Comparison of ENCODE assay signal across 29 cellular contexts in genomic region chr5:131745594-131746175, GRCh38. TPM values are rescaled to one million over a fixed set of nuclear protein-coding genes. Genes with fewer than 3 reads are reported as not detected.
A peak's percentile ranks its signal among the peaks of the same experiment; 100 is the strongest.
DNase-seq lines count a peak whose midpoint lies in the region; ATAC-seq and TF ChIP-seq lines count a peak whose summit lies in the region.
"Had no signal": no experiment of that assay in that cellular context is flagged by ENCODE, and none has a peak within 500 bp of the region (broad histone marks: within the 10 kb centered on the region; RNA-seq: fewer than 3 reads in every experiment).

No MANE protein-coding gene starts in this region.

- no peak overlapping the region for H3K9ac ChIP-seq in IMR-90 (ENCODE audit: low read depth, low read length)
- H3K9ac ChIP-seq: KMS-11, neural progenitor cell had no signal

- H2AK9ac ChIP-seq in IMR-90 (replicated peaks; ENCODE audit: low read depth, low read length, poor library complexity): no peak overlapping the region

- no peak overlapping the region for H3K23ac ChIP-seq in IMR-90 (ENCODE audit: low read depth, low read length)

- no peak overlapping the region for H2AFZ ChIP-seq in IMR-90 (replicated peaks; ENCODE audit: low read length, poor library complexity)
- H2AFZ ChIP-seq: GM23338, neural progenitor cell had no signal

- H3K9me3 ChIP-seq in IMR-90 (ENCODE audit: control insufficient read depth, insufficient read depth, low read length): no peaks in the 10 kb centered on the region
- H3K9me3 ChIP-seq: Peyer's patch, SJSA1, thoracic aorta had no signal

- no peak overlapping the region for H4K91ac ChIP-seq in IMR-90 (ENCODE audit: insufficient read depth, low read depth, low read length)

- TF ChIP-seq CTCF in IMR-90 (conservative IDR thresholded peaks at IDR 0.05; ENCODE audit: low read depth, low read length): no peak
- no peak for TF ChIP-seq CTCF in brain microvascular endothelial cell (IDR thresholded peaks at IDR 0.05; ENCODE audit: low read depth, low read length, missing control alignments)
- TF ChIP-seq CTCF in osteocyte (IDR thresholded peaks at IDR 0.05): no peak

- H3K4me3 ChIP-seq in IMR-90 (ENCODE audit: insufficient read depth, low read depth, low read length) (no peak overlapping the region), brain microvascular endothelial cell (ENCODE audit: low read depth, low read length) (no peak overlapping the region)
- H3K4me3 ChIP-seq: GM23338, neural progenitor cell, Peyer's patch, SJSA1, thoracic aorta had no signal

- BruUV-seq in IMR-90 (replicated peaks; lab: Mats Ljungman, UMichigan): no TSS peak

- H3K79me1 ChIP-seq in IMR-90 (ENCODE audit: low read depth in 1 of 2, low read length in 2 of 2): peaks cover 42 to 69% of the 10 kb centered on the region in 2 experiments

- no peak overlapping the region for H3K18ac ChIP-seq in IMR-90 (ENCODE audit: low read depth, low read length)

- CTCF ChIA-PET in activated CD8-positive, alpha-beta memory T cell treated with anti-CD3 and anti-CD28 coated beads, Interleukin-2, amount 10 ng/mL, durations not matched to agents 7 days and 5 days (lab: Charles Lee): no interaction called here
- CTCF ChIA-PET in IMR-90 (lab: Yijun Ruan, JAX): interaction anchor here (0.6 kb wide), 1 partner anchor 622 kb away, joined by 7 read pairs; no protein-coding TSS in a partner anchor

- H3K9me3 Mint-ChIP-seq in activated CD8-positive, alpha-beta memory T cell treated with anti-CD3 and anti-CD28 coated beads, Interleukin-2, amount 10 ng/mL, durations not matched to agents 7 days and 5 days (ENCODE audit: low read depth): no peaks in the 10 kb centered on the region
- H3K9me3 Mint-ChIP-seq in osteocyte (ENCODE audit: unreplicated experiment): no peaks in the 10 kb centered on the region
- no peaks in the 10 kb centered on the region for H3K9me3 Mint-ChIP-seq in natural killer cell treated with Interleukin-12 subunit alpha and Interleukin-12 subunit beta and Interleukin-15 and Interleukin-18, amount 100 ng/mL, for 72 hours
- H3K9me3 Mint-ChIP-seq: activated T-helper 1 cell treated with anti-CD3 and anti-CD28 coated beads, Interleukin-12 subunit alpha, Interleukin-12 subunit beta, Interleukin-2, Interleukin-4 antibody, amounts not matched to agents 30 ng/mL and 10 ng/mL and 1 ng/mL, durations not matched to agents 14 hours and 24 hours and 36 hours; CD8-positive, alpha-beta T cell; GM23338; neural progenitor cell; WTC11 had no signal

- H3K4me2 ChIP-seq in IMR-90 (ENCODE audit: low read depth, low read length): no peak overlapping the region
- H3K4me2 ChIP-seq: GM23338, KMS-11, neural progenitor cell had no signal

- no peak overlapping the region for H2BK5ac ChIP-seq in IMR-90 (ENCODE audit: low read depth, low read length, poor library complexity, severe bottlenecking)

- H3K36me3 Mint-ChIP-seq in activated CD8-positive, alpha-beta memory T cell treated with anti-CD3 and anti-CD28 coated beads, Interleukin-2, amount 10 ng/mL, durations not matched to agents 7 days and 5 days: peaks cover 44% of the 10 kb centered on the region
- H3K36me3 Mint-ChIP-seq in osteocyte (ENCODE audit: unreplicated experiment): peaks cover 31% of the 10 kb centered on the region
- no peaks in the 10 kb centered on the region for H3K36me3 Mint-ChIP-seq in natural killer cell treated with Interleukin-12 subunit alpha and Interleukin-12 subunit beta and Interleukin-15 and Interleukin-18, amount 100 ng/mL, for 72 hours

- H3K4ac ChIP-seq in IMR-90 (ENCODE audit: low read depth, low read length): no peak overlapping the region

- peaks cover 18% of the 10 kb centered on the region for H3K4me1 Mint-ChIP-seq in activated CD8-positive, alpha-beta memory T cell treated with anti-CD3 and anti-CD28 coated beads, Interleukin-2, amount 10 ng/mL, durations not matched to agents 7 days and 5 days
- H3K4me1 Mint-ChIP-seq in osteocyte (ENCODE audit: unreplicated experiment): peaks cover 26% of the 10 kb centered on the region
- H3K4me1 Mint-ChIP-seq in natural killer cell treated with Interleukin-12 subunit alpha and Interleukin-12 subunit beta and Interleukin-15 and Interleukin-18, amount 100 ng/mL, for 72 hours (ENCODE audit: low read depth in 2 of 2): peaks cover 27 to 32% of the 10 kb centered on the region in 2 donors

- peaks cover 8% of the 10 kb centered on the region for H3K36me3 ChIP-seq in IMR-90 (ENCODE audit: control insufficient read depth, insufficient read depth, low read length)
- H3K36me3 ChIP-seq in brain microvascular endothelial cell (replicated peaks): no peaks in the 10 kb centered on the region

- H2BK20ac ChIP-seq in IMR-90 (ENCODE audit: low read depth, low read length): no peak overlapping the region

- peak overlapping the region; percentile 22 for H3K27ac Mint-ChIP-seq in activated CD8-positive, alpha-beta memory T cell treated with anti-CD3 and anti-CD28 coated beads, Interleukin-2, amount 10 ng/mL, durations not matched to agents 7 days and 5 days
- H3K27ac Mint-ChIP-seq in osteocyte (ENCODE audit: unreplicated experiment): peak overlapping the region; percentile 36
- H3K27ac Mint-ChIP-seq in natural killer cell treated with Interleukin-12 subunit alpha and Interleukin-12 subunit beta and Interleukin-15 and Interleukin-18, amount 100 ng/mL, for 72 hours: no peak overlapping the region
- H3K27ac Mint-ChIP-seq: activated T-helper 1 cell treated with anti-CD3 and anti-CD28 coated beads, Interleukin-12 subunit alpha, Interleukin-12 subunit beta, Interleukin-2, Interleukin-4 antibody, amounts not matched to agents 30 ng/mL and 10 ng/mL and 1 ng/mL, durations not matched to agents 14 hours and 24 hours and 36 hours; CD8-positive, alpha-beta T cell; GM23338; neural progenitor cell; WTC11 had no signal

- ATAC-seq in activated CD8-positive, alpha-beta memory T cell treated with anti-CD3 and anti-CD28 coated beads, Interleukin-2, amount 10 ng/mL, durations not matched to agents 7 days and 5 days: no peak
- ATAC-seq in IMR-90 (ENCODE audit: low read depth) (no peak), sciatic nerve (no peak)
- no peak for ATAC-seq in natural killer cell treated with Interleukin-12 subunit alpha and Interleukin-12 subunit beta and Interleukin-15 and Interleukin-18, amount 100 ng/mL, for 72 hours
- ATAC-seq: CD8-positive, alpha-beta T cell; GM23338; left lobe of liver; right cardiac atrium; stimulated activated naive CD8-positive, alpha-beta T cell treated with anti-CD3 and anti-CD28 coated beads, Interleukin-15, amount 100 ng/mL, for 72 hours; WTC11 had no signal

- no CpG with 5 or more reads among the region's 5 CpGs for WGBS in IMR-90 (ENCODE audit: extremely low coverage in 2 of 2, insufficient read length in 1 of 2), 2 experiments

- H3K56ac ChIP-seq in IMR-90 (ENCODE audit: extremely low read depth, insufficient read depth, low read length): no peak overlapping the region

- H2BK15ac ChIP-seq in IMR-90 (ENCODE audit: low read depth, low read length): no peak overlapping the region

- H4K5ac ChIP-seq in IMR-90 (ENCODE audit: low read depth, low read length): no peak overlapping the region

- H2AK5ac ChIP-seq in IMR-90 (ENCODE audit: low read depth, low read length): no peak overlapping the region

- H3K27me3 ChIP-seq in IMR-90 (ENCODE audit: control insufficient read depth, insufficient read depth, low read length) (no peaks in the 10 kb centered on the region), brain microvascular endothelial cell (replicated peaks) (no peaks in the 10 kb centered on the region)
- H3K27me3 ChIP-seq: neural progenitor cell, Peyer's patch, SJSA1 had no signal

- H3K9me1 ChIP-seq in IMR-90 (ENCODE audit: insufficient read depth, low read length): peaks cover 12% of the 10 kb centered on the region

- no peak overlapping the region for H2BK120ac ChIP-seq in IMR-90 (ENCODE audit: low read depth, low read length)

- no peak for DNase-seq in activated CD8-positive, alpha-beta memory T cell treated with anti-CD3 and anti-CD28 coated beads, Interleukin-2, amount 10 ng/mL, durations not matched to agents 7 days and 5 days
- DNase-seq in activated CD8-positive, alpha-beta memory T cell treated with anti-CD3 and anti-CD28 coated beads for 24 hours: no peak
- DNase-seq in IMR-90: peak; percentile 20
- DNase-seq in brain microvascular endothelial cell: peak; percentile 29
- no peak for DNase-seq in osteocyte (ENCODE audit: extremely low spot score, unreplicated experiment)
- no peak for DNase-seq in stimulated activated CD4-positive, alpha-beta T cell treated with anti-CD3 and anti-CD28 coated beads, Interleukin-4, amount 100 ng/mL, for 4 hours
- no peak for DNase-seq in sciatic nerve (ENCODE audit: low spot score)
- DNase-seq in natural killer cell treated with Interleukin-12 subunit alpha and Interleukin-12 subunit beta and Interleukin-15 and Interleukin-18, amount 100 ng/mL, for 72 hours (ENCODE audit: low spot score): no peak
- DNase-seq: activated CD4-positive, alpha-beta T cell treated with anti-CD3 and anti-CD28 coated beads, Interleukin-2, amount 50 U/mL, for 1 hour; activated naive CD4-positive, alpha-beta T cell treated with Interleukin-2 at 50 U/mL for 16 hours; amygdala; CD8-positive, alpha-beta T cell; MV-4-11; NCI-H1436 treated with DMSO at 0.1 percent for 48 hours; NCI-H2081 treated with DMSO at 0.1 percent for 48 hours; NCI-H345; Peyer's patch; posterior cingulate gyrus; right cardiac atrium; stimulated activated naive CD8-positive, alpha-beta T cell treated with anti-CD3 and anti-CD28 coated beads, Interleukin-15, amount 100 ng/mL, for 72 hours; T1000 had no signal

- POLR2A ChIA-PET in IMR-90 (lab: Charles Lee; ENCODE audit: unreplicated experiment): no interaction called here

- H3K27ac ChIP-seq in IMR-90 (ENCODE audit: insufficient read depth, low read length) (no peak overlapping the region), brain microvascular endothelial cell (peak overlapping the region; percentile 2)
- H3K27ac ChIP-seq: KMS-11, neural progenitor cell, Peyer's patch, SJSA1, thoracic aorta had no signal

- H4K8ac ChIP-seq in IMR-90 (ENCODE audit: low read depth in 2 of 2, low read length in 2 of 2): no peak overlapping the region

- dilution Hi-C loops in IMR-90 (cut with HindIII; ENCODE audit: low sequenced_read_pairs, unreplicated experiment): no loop called here

- H3K4me1 ChIP-seq in IMR-90 (ENCODE audit: control insufficient read depth, insufficient read depth, low read length): peaks cover 1% of the 10 kb centered on the region; the same call in 1 of the 2 replicates
- H3K4me1 ChIP-seq: neural progenitor cell, Peyer's patch had no signal

- no peak overlapping the region for H3K14ac ChIP-seq in IMR-90 (replicated peaks; ENCODE audit: low read depth, low read length)

- no peaks in the 10 kb centered on the region for H3K27me3 Mint-ChIP-seq in activated CD8-positive, alpha-beta memory T cell treated with anti-CD3 and anti-CD28 coated beads, Interleukin-2, amount 10 ng/mL, durations not matched to agents 7 days and 5 days
- H3K27me3 Mint-ChIP-seq in osteocyte (ENCODE audit: unreplicated experiment): no peaks in the 10 kb centered on the region
- H3K27me3 Mint-ChIP-seq in natural killer cell treated with Interleukin-12 subunit alpha and Interleukin-12 subunit beta and Interleukin-15 and Interleukin-18, amount 100 ng/mL, for 72 hours: no peaks in the 10 kb centered on the region
- H3K27me3 Mint-ChIP-seq: stimulated activated naive CD8-positive, alpha-beta T cell treated with anti-CD3 and anti-CD28 coated beads, Interleukin-15, amount 100 ng/mL, for 72 hours had no signal

- no peak for TF ChIP-seq RAD21 in IMR-90 (IDR thresholded peaks at IDR 0.05; ENCODE audit: low read length)

- intact Hi-C loops in IMR-90 (cut with micrococcal nuclease): no loop called here
- intact Hi-C loops in sciatic nerve (cut with DNase I): no loop called here

- no peak overlapping the region for H3K4me3 Mint-ChIP-seq in activated CD8-positive, alpha-beta memory T cell treated with anti-CD3 and anti-CD28 coated beads, Interleukin-2, amount 10 ng/mL, durations not matched to agents 7 days and 5 days
- H3K4me3 Mint-ChIP-seq in osteocyte (ENCODE audit: unreplicated experiment): no peak overlapping the region
- no peak overlapping the region for H3K4me3 Mint-ChIP-seq in natural killer cell treated with Interleukin-12 subunit alpha and Interleukin-12 subunit beta and Interleukin-15 and Interleukin-18, amount 100 ng/mL, for 72 hours
- H3K4me3 Mint-ChIP-seq: activated T-helper 1 cell treated with anti-CD3 and anti-CD28 coated beads, Interleukin-12 subunit alpha, Interleukin-12 subunit beta, Interleukin-2, Interleukin-4 antibody, amounts not matched to agents 30 ng/mL and 10 ng/mL and 1 ng/mL, durations not matched to agents 14 hours and 24 hours and 36 hours; CD8-positive, alpha-beta T cell; GM23338; neural progenitor cell; stimulated activated naive CD8-positive, alpha-beta T cell treated with anti-CD3 and anti-CD28 coated beads, Interleukin-15, amount 100 ng/mL, for 72 hours; WTC11 had no signal

- in situ Hi-C loops in IMR-90 (cut with MboI; ENCODE audit: low sequenced_read_pairs) (no loop called here), brain microvascular endothelial cell (cut with HindIII; ENCODE audit: low pct_ligation_motif_present, low sequenced_read_pairs) (no loop called here)

- TF ChIP-seq POLR2A in IMR-90 (IDR thresholded peaks at IDR 0.05; ENCODE audit: low read depth, low read length): no peak

- H4K20me1 ChIP-seq in IMR-90 (ENCODE audit: insufficient read depth, low read length): peaks cover 49% of the 10 kb centered on the region

RNA-seq across cellular contexts. Expression of gene FNIP1, which starts 51.1 kb away (rescaled TPM):
- total RNA-seq in activated CD8-positive, alpha-beta memory T cell treated with anti-CD3 and anti-CD28 coated beads, Interleukin-2, amount 10 ng/mL, durations not matched to agents 7 days and 5 days: 10 to 100 TPM; 25.5 to 30.3 TPM
- total RNA-seq in IMR-90 (2012; rRNA removed) (34.1 and 40.0 TPM in 2 replicates), osteocyte (43.0 and 45.4 TPM in 2 replicates), sciatic nerve (39.4 TPM)
- 4.8 and 5.6 TPM in 2 replicates for polyA plus RNA-seq in IMR-90 (2012; rRNA removed)
- 1.5 TPM in 2 replicates for polyA plus RNA-seq in IMR-90 (2012; cell fraction: cytosol; rRNA removed)
- polyA plus RNA-seq in IMR-90 (2012; cell fraction: nucleus; rRNA removed; ENCODE audit: low replicate concordance): 4.6 and 15.7 TPM in 2 replicates
- total RNA-seq in natural killer cell treated with Interleukin-12 subunit alpha and Interleukin-12 subunit beta and Interleukin-15 and Interleukin-18, amount 100 ng/mL, for 72 hours: 10 to 100 TPM; 27.5 to 27.7 TPM

Comparison
In these comparisons a context has a peak if more than half of its experiments do, and no peak if none do; other contexts are left out.
1. DNase-seq: peak in IMR-90 (single experiment) and brain microvascular endothelial cell (single experiment); none in activated CD8-positive, alpha-beta memory T cell treated with anti-CD3 and anti-CD28 coated beads, Interleukin-2, amount 10 ng/mL, durations not matched to agents 7 days and 5 days (single experiment), activated CD8-positive, alpha-beta memory T cell treated with anti-CD3 and anti-CD28 coated beads for 24 hours (single experiment), osteocyte (single experiment), stimulated activated CD4-positive, alpha-beta T cell treated with anti-CD3 and anti-CD28 coated beads, Interleukin-4, amount 100 ng/mL, for 4 hours (0 of 2), sciatic nerve (single experiment) and natural killer cell treated with Interleukin-12 subunit alpha and Interleukin-12 subunit beta and Interleukin-15 and Interleukin-18, amount 100 ng/mL, for 72 hours (single experiment).
2. H3K27ac Mint-ChIP-seq: peak in activated CD8-positive, alpha-beta memory T cell treated with anti-CD3 and anti-CD28 coated beads, Interleukin-2, amount 10 ng/mL, durations not matched to agents 7 days and 5 days (single experiment) and osteocyte (single experiment); none in natural killer cell treated with Interleukin-12 subunit alpha and Interleukin-12 subunit beta and Interleukin-15 and Interleukin-18, amount 100 ng/mL, for 72 hours (0 of 2).